8 cellular contexts compared by ENCODE assay signal in the genomic region with DNA sequence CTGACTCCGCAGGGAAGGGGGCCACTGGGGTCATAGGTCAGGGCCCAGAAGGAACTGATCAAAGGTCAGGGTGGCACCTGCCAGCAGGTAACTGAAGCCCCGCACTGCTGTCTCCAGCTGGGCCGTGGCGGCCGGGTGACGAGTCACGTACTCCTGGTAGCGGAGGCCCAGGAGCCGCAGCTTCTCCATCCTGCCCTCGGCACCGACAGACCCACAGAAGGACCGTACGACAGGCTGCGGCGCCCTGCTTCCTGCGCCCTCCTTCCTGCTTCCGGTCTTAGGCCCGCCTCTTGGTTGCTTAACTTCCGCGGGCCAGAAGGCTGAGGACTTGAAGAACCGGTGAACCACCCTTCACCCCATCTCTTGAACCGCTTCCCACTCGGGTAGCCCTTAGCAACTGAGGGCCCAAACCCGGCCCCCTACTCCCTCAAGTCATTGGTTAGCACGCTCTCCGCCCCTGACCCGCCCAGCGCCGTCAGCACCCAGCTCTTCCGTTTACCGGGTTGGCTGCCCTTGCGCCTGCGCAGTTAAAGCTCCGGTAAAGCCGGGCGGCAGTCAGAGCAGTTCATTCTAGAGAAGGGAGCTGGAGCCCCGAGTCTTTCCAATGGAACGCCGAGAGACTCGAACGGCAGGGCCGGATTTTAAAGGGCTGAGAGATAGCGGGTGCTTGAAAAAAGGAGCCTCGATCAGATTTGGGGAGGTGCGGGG. TPM values are rescaled to one million over a fixed set of nuclear protein-coding genes. Genes with fewer than 3 reads are reported as not detected.
DNase-seq lines count a peak whose midpoint lies in the region; TF ChIP-seq lines count a peak whose summit lies in the region.

A gene (minus strand): TSS at position 255 of the 708 bp plus-strand sequence. CDS start 66 bp downstream, at position 189.

- H3K27ac ChIP-seq in SK-N-MC, result peak within 1 kb of the TSS; percentile 82

- peak within 1 kb of the TSS; percentile 96 for H3K27ac Mint-ChIP-seq in HFFc6
- peak within 1 kb of the TSS; percentile 98 for H3K27ac Mint-ChIP-seq in activated naive CD4-positive, alpha-beta T cell treated with anti-CD3 and anti-CD28 coated beads, Interleukin-2, amount 10 ng/mL, durations not matched to agents 7 days and 5 days

- peak within 1 kb of the TSS; percentile 97 for H3K4me3 Mint-ChIP-seq in HFFc6
- peak within 1 kb of the TSS; percentile 86 for H3K4me3 Mint-ChIP-seq in activated naive CD4-positive, alpha-beta T cell treated with anti-CD3 and anti-CD28 coated beads, Interleukin-2, amount 10 ng/mL, durations not matched to agents 7 days and 5 days

- DNase-seq in GM04503 (ENCODE audit: low read depth), result peak; percentile 99
- DNase-seq in HFFc6, result peak; percentile 99
- peak; percentile 99 for DNase-seq in NB4 (ENCODE audit: low read depth)
- peak; percentile 77 for DNase-seq in SK-N-MC (ENCODE audit: low read depth, low spot score)
- DNase-seq in activated naive CD4-positive, alpha-beta T cell treated with anti-CD3 and anti-CD28 coated beads, Interleukin-2, amount 10 ng/mL, durations not matched to agents 7 days and 5 days, result peak; percentile 98
- DNase-seq in germinal center (ENCODE audit: low spot score), result peak; percentile 98
- peak; percentile 99 for DNase-seq in non-pigmented ciliary epithelial cell (ENCODE audit: low read depth)
- DNase-seq in superior temporal gyrus (ENCODE audit: extremely low spot score), result peak; percentile 98

- CTCF ChIA-PET in activated naive CD4-positive, alpha-beta T cell treated with anti-CD3 and anti-CD28 coated beads, Interleukin-2, amount 10 ng/mL, durations not matched to agents 7 days and 5 days (lab: Charles Lee), result interaction anchor here (0.6 to 1.4 kb wide), 3 partner anchors 13 to 89 kb away, joined by 3 to 4 read pairs (median 4); no protein-coding TSS in a partner anchor

- H3K9me3 ChIP-seq in SK-N-MC (ENCODE audit: low read depth, low read length), result no peaks in the 10 kb centered on the region

- H3K4me3 ChIP-seq in NB4 (ENCODE audit: low read depth, low read length), result peak within 1 kb of the TSS; percentile 90
- peak within 1 kb of the TSS; percentile 93 for H3K4me3 ChIP-seq in SK-N-MC

- TF ChIP-seq CTCF in HFFc6 (IDR thresholded peaks at IDR 0.05) (no peak), NB4 (IDR thresholded peaks at IDR 0.05; ENCODE audit: low read depth, low read length) (no peak)

- peak; percentile 75 for TF ChIP-seq POLR2A in NB4 (IDR thresholded peaks at IDR 0.05; ENCODE audit: extremely low read depth, insufficient read length)

- peaks cover 15% of the 10 kb centered on the region; the same call in 1 of the 2 replicates for H3K27me3 Mint-ChIP-seq in HFFc6 (ENCODE audit: insufficient read depth)
- H3K27me3 Mint-ChIP-seq in activated naive CD4-positive, alpha-beta T cell treated with anti-CD3 and anti-CD28 coated beads, Interleukin-2, amount 10 ng/mL, durations not matched to agents 7 days and 5 days, result peaks cover 23% of the 10 kb centered on the region

- H3K4me1 Mint-ChIP-seq in HFFc6 (ENCODE audit: low read depth), result peaks cover 19% of the 10 kb centered on the region
- H3K4me1 Mint-ChIP-seq in activated naive CD4-positive, alpha-beta T cell treated with anti-CD3 and anti-CD28 coated beads, Interleukin-2, amount 10 ng/mL, durations not matched to agents 7 days and 5 days, result peaks cover 51% of the 10 kb centered on the region

- no peaks in the 10 kb centered on the region for H3K9me3 Mint-ChIP-seq in HFFc6
- no peaks in the 10 kb centered on the region for H3K9me3 Mint-ChIP-seq in activated naive CD4-positive, alpha-beta T cell treated with anti-CD3 and anti-CD28 coated beads, Interleukin-2, amount 10 ng/mL, durations not matched to agents 7 days and 5 days

- H3K36me3 Mint-ChIP-seq in HFFc6 (ENCODE audit: low read depth), result no peaks in the 10 kb centered on the region
- H3K36me3 Mint-ChIP-seq in activated naive CD4-positive, alpha-beta T cell treated with anti-CD3 and anti-CD28 coated beads, Interleukin-2, amount 10 ng/mL, durations not matched to agents 7 days and 5 days, result peaks cover 18% of the 10 kb centered on the region

- H3K9ac ChIP-seq in SK-N-MC (ENCODE audit: insufficient read length), result peak within 1 kb of the TSS; percentile 78

- peaks cover 3% of the 10 kb centered on the region; the same call in 1 of the 2 replicates for H3K36me3 ChIP-seq in SK-N-MC (ENCODE audit: insufficient read depth, low read length)

RNA-seq across cellular contexts. Expression of the gene that starts here (rescaled TPM):
- total RNA-seq in HFFc6 (2021; fragmentation: NEBNext Ultra II Directional; extraction: Animal tissue kit (Norgen Biotek cat#: 25700)), result 10 to 100 TPM; 23.4 to 27.2 (median 25.9) TPM

Comparison
In these comparisons a context has a peak if more than half of its experiments do, and no peak if none do; other contexts are left out.
1. Peak in every context shown above with its lines: DNase-seq, H3K4me3 ChIP-seq and H3K27ac ChIP-seq.